Comparison of ENCODE assay signal across 1 cellular context in the genomic region with DNA sequence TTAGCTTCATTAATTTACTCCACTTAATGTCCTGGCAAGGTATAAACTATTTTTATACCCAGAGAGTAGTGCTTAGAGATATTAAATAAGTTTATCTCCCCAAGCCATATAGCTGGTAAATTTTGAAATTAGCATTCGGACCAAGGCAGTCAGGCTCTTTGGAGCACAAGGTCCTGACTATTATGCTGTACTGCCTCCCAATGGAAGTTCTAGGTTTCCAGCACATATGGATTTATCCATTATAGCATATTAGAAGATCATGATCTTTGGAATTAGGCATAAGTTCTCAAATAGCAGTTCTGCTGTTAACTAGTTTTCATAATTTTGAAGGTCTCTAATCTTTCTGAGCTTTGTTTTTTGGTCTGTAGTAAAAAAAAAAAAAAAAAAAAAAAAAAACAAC.
TF ChIP-seq lines count a peak whose summit lies in the region.

No MANE protein-coding gene starts in this region.

TF ChIP-seq in H1, 55 proteins besides CTCF, POLR2A, EP300 and RAD21 (continued from another document):
- TF ChIP-seq, protein P1, sequence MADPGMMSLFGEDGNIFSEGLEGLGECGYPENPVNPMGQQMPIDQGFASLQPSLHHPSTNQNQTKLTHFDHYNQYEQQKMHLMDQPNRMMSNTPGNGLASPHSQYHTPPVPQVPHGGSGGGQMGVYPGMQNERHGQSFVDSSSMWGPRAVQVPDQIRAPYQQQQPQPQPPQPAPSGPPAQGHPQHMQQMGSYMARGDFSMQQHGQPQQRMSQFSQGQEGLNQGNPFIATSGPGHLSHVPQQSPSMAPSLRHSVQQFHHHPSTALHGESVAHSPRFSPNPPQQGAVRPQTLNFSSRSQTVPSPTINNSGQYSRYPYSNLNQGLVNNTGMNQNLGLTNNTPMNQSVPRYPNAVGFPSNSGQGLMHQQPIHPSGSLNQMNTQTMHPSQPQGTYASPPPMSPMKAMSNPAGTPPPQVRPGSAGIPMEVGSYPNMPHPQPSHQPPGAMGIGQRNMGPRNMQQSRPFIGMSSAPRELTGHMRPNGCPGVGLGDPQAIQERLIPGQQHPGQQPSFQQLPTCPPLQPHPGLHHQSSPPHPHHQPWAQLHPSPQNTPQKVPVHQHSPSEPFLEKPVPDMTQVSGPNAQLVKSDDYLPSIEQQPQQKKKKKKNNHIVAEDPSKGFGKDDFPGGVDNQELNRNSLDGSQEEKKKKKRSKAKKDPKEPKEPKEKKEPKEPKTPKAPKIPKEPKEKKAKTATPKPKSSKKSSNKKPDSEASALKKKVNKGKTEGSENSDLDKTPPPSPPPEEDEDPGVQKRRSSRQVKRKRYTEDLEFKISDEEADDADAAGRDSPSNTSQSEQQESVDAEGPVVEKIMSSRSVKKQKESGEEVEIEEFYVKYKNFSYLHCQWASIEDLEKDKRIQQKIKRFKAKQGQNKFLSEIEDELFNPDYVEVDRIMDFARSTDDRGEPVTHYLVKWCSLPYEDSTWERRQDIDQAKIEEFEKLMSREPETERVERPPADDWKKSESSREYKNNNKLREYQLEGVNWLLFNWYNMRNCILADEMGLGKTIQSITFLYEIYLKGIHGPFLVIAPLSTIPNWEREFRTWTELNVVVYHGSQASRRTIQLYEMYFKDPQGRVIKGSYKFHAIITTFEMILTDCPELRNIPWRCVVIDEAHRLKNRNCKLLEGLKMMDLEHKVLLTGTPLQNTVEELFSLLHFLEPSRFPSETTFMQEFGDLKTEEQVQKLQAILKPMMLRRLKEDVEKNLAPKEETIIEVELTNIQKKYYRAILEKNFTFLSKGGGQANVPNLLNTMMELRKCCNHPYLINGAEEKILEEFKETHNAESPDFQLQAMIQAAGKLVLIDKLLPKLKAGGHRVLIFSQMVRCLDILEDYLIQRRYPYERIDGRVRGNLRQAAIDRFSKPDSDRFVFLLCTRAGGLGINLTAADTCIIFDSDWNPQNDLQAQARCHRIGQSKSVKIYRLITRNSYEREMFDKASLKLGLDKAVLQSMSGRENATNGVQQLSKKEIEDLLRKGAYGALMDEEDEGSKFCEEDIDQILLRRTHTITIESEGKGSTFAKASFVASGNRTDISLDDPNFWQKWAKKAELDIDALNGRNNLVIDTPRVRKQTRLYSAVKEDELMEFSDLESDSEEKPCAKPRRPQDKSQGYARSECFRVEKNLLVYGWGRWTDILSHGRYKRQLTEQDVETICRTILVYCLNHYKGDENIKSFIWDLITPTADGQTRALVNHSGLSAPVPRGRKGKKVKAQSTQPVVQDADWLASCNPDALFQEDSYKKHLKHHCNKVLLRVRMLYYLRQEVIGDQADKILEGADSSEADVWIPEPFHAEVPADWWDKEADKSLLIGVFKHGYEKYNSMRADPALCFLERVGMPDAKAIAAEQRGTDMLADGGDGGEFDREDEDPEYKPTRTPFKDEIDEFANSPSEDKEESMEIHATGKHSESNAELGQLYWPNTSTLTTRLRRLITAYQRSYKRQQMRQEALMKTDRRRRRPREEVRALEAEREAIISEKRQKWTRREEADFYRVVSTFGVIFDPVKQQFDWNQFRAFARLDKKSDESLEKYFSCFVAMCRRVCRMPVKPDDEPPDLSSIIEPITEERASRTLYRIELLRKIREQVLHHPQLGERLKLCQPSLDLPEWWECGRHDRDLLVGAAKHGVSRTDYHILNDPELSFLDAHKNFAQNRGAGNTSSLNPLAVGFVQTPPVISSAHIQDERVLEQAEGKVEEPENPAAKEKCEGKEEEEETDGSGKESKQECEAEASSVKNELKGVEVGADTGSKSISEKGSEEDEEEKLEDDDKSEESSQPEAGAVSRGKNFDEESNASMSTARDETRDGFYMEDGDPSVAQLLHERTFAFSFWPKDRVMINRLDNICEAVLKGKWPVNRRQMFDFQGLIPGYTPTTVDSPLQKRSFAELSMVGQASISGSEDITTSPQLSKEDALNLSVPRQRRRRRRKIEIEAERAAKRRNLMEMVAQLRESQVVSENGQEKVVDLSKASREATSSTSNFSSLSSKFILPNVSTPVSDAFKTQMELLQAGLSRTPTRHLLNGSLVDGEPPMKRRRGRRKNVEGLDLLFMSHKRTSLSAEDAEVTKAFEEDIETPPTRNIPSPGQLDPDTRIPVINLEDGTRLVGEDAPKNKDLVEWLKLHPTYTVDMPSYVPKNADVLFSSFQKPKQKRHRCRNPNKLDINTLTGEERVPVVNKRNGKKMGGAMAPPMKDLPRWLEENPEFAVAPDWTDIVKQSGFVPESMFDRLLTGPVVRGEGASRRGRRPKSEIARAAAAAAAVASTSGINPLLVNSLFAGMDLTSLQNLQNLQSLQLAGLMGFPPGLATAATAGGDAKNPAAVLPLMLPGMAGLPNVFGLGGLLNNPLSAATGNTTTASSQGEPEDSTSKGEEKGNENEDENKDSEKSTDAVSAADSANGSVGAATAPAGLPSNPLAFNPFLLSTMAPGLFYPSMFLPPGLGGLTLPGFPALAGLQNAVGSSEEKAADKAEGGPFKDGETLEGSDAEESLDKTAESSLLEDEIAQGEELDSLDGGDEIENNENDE (IDR thresholded peaks at IDR 0.05; ENCODE audit: insufficient replicate concordance, low read length), result no peak
- TF ChIP-seq MAFK (IDR thresholded peaks at IDR 0.05; ENCODE audit: low read depth, low read length) (no peak), KDM4A (IDR thresholded peaks at IDR 0.05; ENCODE audit: low read depth, low read length, severe bottlenecking) (no peak), TCF12 (IDR thresholded peaks at IDR 0.05; ENCODE audit: low read depth, low read length) (no peak), GTF2F1 (IDR thresholded peaks at IDR 0.05; ENCODE audit: borderline replicate concordance, low read depth, low read length) (no peak), SP4 (IDR thresholded peaks at IDR 0.05; ENCODE audit: low read length) (no peak), SIX5 (IDR thresholded peaks at IDR 0.05; ENCODE audit: low read depth, low read length) (no peak), SAP30 (IDR thresholded peaks at IDR 0.05; ENCODE audit: insufficient read depth, insufficient replicate concordance, low read length) (no peak), JUN (IDR thresholded peaks at IDR 0.05; ENCODE audit: low read depth, low read length) (no peak), CHD1 (IDR thresholded peaks at IDR 0.05; ENCODE audit: low read depth, low read length) (no peak), CEBPB (IDR thresholded peaks at IDR 0.05; ENCODE audit: low read depth, low read length) (no peak), POLR2AphosphoS5 (IDR thresholded peaks at IDR 0.05; ENCODE audit: low read depth, low read length) (no peak), SRF (IDR thresholded peaks at IDR 0.05; ENCODE audit: low read depth, low read length) (no peak), NRF1 (IDR thresholded peaks at IDR 0.05; ENCODE audit: low read depth, low read length) (no peak), NANOG (IDR thresholded peaks at IDR 0.05; ENCODE audit: insufficient read depth, low read depth, low read length, poor library complexity, severe bottlenecking) (no peak)
- TF ChIP-seq, protein P2, sequence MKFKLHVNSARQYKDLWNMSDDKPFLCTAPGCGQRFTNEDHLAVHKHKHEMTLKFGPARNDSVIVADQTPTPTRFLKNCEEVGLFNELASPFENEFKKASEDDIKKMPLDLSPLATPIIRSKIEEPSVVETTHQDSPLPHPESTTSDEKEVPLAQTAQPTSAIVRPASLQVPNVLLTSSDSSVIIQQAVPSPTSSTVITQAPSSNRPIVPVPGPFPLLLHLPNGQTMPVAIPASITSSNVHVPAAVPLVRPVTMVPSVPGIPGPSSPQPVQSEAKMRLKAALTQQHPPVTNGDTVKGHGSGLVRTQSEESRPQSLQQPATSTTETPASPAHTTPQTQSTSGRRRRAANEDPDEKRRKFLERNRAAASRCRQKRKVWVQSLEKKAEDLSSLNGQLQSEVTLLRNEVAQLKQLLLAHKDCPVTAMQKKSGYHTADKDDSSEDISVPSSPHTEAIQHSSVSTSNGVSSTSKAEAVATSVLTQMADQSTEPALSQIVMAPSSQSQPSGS (IDR thresholded peaks at IDR 0.05; ENCODE audit: low read length), result no peak
